ENCODE assay signal across 12 cellular contexts in genomic region chr12:94100254-94100653, GRCh38. TPM values are rescaled to one million over a fixed set of nuclear protein-coding genes. Genes with fewer than 3 reads are reported as not detected.
DNase-seq lines count a peak whose midpoint lies in the region; ATAC-seq and TF ChIP-seq lines count a peak whose summit lies in the region.
"Had no signal": no experiment of that assay in that cellular context is flagged by ENCODE, and none has a peak within 500 bp of the region (broad histone marks: within the 10 kb centered on the region; RNA-seq: fewer than 3 reads in every experiment).

No MANE protein-coding gene starts in this region.

- H3K9me3 Mint-ChIP-seq in MCF 10A (ENCODE audit: unreplicated experiment), result no peaks in the 10 kb centered on the region
- no peaks in the 10 kb centered on the region for H3K9me3 Mint-ChIP-seq in type B pancreatic cell
- no peaks in the 10 kb centered on the region for H3K9me3 Mint-ChIP-seq in WTC11

- H3K4me1 Mint-ChIP-seq in MCF 10A (ENCODE audit: insufficient read depth, unreplicated experiment) (peaks cover 58% of the 10 kb centered on the region), type B pancreatic cell (ENCODE audit: unreplicated experiment) (peaks cover 8% of the 10 kb centered on the region), WTC11 (peaks cover 9% of the 10 kb centered on the region)

- peak; percentile 98 for DNase-seq in MCF 10A (ENCODE audit: unreplicated experiment)
- DNase-seq in breast epithelium (ENCODE audit: low spot score in 2 of 2), result no peak
- DNase-seq in UCSD-AML1 (lab: John Stamatoyannopoulos, UW; ENCODE audit: unreplicated experiment), result peak; percentile 27
- peak; percentile 21 for DNase-seq in fibroblast of the aortic adventitia (ENCODE audit: low read depth)
- no peak for DNase-seq in type B pancreatic cell (ENCODE audit: extremely low spot score, unreplicated experiment)
- DNase-seq in WTC11 (ENCODE audit: low spot score), result no peak
- DNase-seq in effector CD8-positive, alpha-beta T cell (lab: John Stamatoyannopoulos, UW), result no peak
- no peak for DNase-seq in GOT3 (lab: John Stamatoyannopoulos, UW)
- DNase-seq: caudate nucleus, left ventricle myocardium superior had no signal

- no TSS peak for BruUV-seq in MCF 10A (replicated peaks; lab: Mats Ljungman, UMichigan)

- H3K36me3 Mint-ChIP-seq in MCF 10A (ENCODE audit: insufficient read depth, unreplicated experiment), result no peaks in the 10 kb centered on the region
- H3K36me3 Mint-ChIP-seq in type B pancreatic cell, result no peaks in the 10 kb centered on the region
- no peaks in the 10 kb centered on the region for H3K36me3 Mint-ChIP-seq in WTC11

- H3K27ac Mint-ChIP-seq in MCF 10A (ENCODE audit: low read depth, unreplicated experiment), result peak overlapping the region; percentile 89
- no peak overlapping the region for H3K27ac Mint-ChIP-seq in type B pancreatic cell
- no peak overlapping the region for H3K27ac Mint-ChIP-seq in WTC11

- H3K27me3 Mint-ChIP-seq in MCF 10A (ENCODE audit: insufficient read depth, unreplicated experiment) (no peaks in the 10 kb centered on the region), type B pancreatic cell (peaks cover 58% of the 10 kb centered on the region), WTC11 (ENCODE audit: low read depth) (peaks cover 34% of the 10 kb centered on the region)

- TF ChIP-seq CTCF in MCF 10A (IDR thresholded peaks at IDR 0.05; ENCODE audit: unreplicated experiment) (no peak), breast epithelium (IDR thresholded peaks at IDR 0.05) (no peak), fibroblast of the aortic adventitia (IDR thresholded peaks at IDR 0.05; ENCODE audit: insufficient read depth, low read length) (no peak), type B pancreatic cell (conservative IDR thresholded peaks at IDR 0.05) (no peak), WTC11 (IDR thresholded peaks at IDR 0.05) (no peak)

- no peaks in the 10 kb centered on the region for H3K4me1 ChIP-seq in breast epithelium

- intact Hi-C loops in MCF 10A (cut with micrococcal nuclease), result loop anchor here (1.0 to 10.0 kb wide), 8 partner anchors 25 to 685 kb away; partner anchors contain the start of gene CRADD
- intact Hi-C loops in breast epithelium (cut with DNase I; ENCODE audit: low total_unique reads), result no loop called here

- POLR2A ChIA-PET in MCF 10A (lab: Yijun Ruan, JAX) (interaction anchor here (0.7 to 6.4 kb wide), 33 partner anchors 9 to 1731 kb away, joined by 3 to 90 read pairs (median 5); partner anchors contain the start of genes CRADD, EEA1 and SOCS2), WTC11 (lab: Charles Lee) (no interaction called here)

- no peaks in the 10 kb centered on the region for H3K27me3 ChIP-seq in breast epithelium
- H3K27me3 ChIP-seq: SJCRH30 had no signal

- H3K9me3 ChIP-seq in breast epithelium, result no peaks in the 10 kb centered on the region
- H3K9me3 ChIP-seq: SJCRH30 had no signal

- CTCF ChIA-PET in MCF 10A (lab: Yijun Ruan, JAX) (interaction anchor here (0.6 to 6.8 kb wide), 37 partner anchors 9 to 674 kb away, joined by 3 to 245 read pairs (median 6); partner anchors contain the start of gene MRPL42), WTC11 (lab: Charles Lee) (interaction anchor here (1.0 to 3.8 kb wide), 20 partner anchors 10 to 597 kb away, joined by 3 to 98 read pairs (median 11); no protein-coding TSS in a partner anchor)

- TF ChIP-seq POLR2A in breast epithelium (IDR thresholded peaks at IDR 0.05), result no peak

- H3K27ac ChIP-seq in breast epithelium, result peak overlapping the region in 1 of 2 donors; percentile 31
- H3K27ac ChIP-seq: HL-60, SJCRH30 had no signal

- ATAC-seq in WTC11, result no peak
- ATAC-seq: left ventricle myocardium superior had no signal

- H3K4me3 Mint-ChIP-seq in MCF 10A (ENCODE audit: unreplicated experiment) (peak overlapping the region; percentile 75), type B pancreatic cell (peak overlapping the region; percentile 90), WTC11 (no peak overlapping the region)

- H3K36me3 ChIP-seq in breast epithelium, result no peaks in the 10 kb centered on the region
- H3K36me3 ChIP-seq: SJCRH30 had no signal

- no peak overlapping the region for H3K4me3 ChIP-seq in breast epithelium
- no peak overlapping the region for H3K4me3 ChIP-seq in fibroblast of the aortic adventitia (ENCODE audit: low read depth, low read length)
- H3K4me3 ChIP-seq: SJCRH30 had no signal

TF ChIP-seq in WTC11, 78 proteins besides CTCF, POLR2A, EP300 and RAD21:
- TF ChIP-seq FOXP4 (CRISPR knock-in tag; IDR thresholded peaks at IDR 0.05), result no peak
- TF ChIP-seq NFYB (CRISPR knock-in tag; conservative IDR thresholded peaks at IDR 0.05; ENCODE audit: low read depth), result no peak
- TF ChIP-seq SMAD4 (CRISPR knock-in tag; IDR thresholded peaks at IDR 0.05), result no peak
- no peak for TF ChIP-seq ZNF263 (CRISPR knock-in tag; IDR thresholded peaks at IDR 0.05; ENCODE audit: low read depth)
- no peak for TF ChIP-seq TCF7 (CRISPR knock-in tag; IDR thresholded peaks at IDR 0.05; ENCODE audit: low read depth)
- TF ChIP-seq NR1H2 (CRISPR knock-in tag; IDR thresholded peaks at IDR 0.05), result no peak
- no peak for TF ChIP-seq ZNF532 (CRISPR knock-in tag; IDR thresholded peaks at IDR 0.05; ENCODE audit: borderline replicate concordance)
- no peak for TF ChIP-seq CDX4 (CRISPR knock-in tag; IDR thresholded peaks at IDR 0.05; ENCODE audit: borderline replicate concordance)

RNA-seq across cellular contexts. Expression of gene PLXNC1, which starts 48.1 kb away (rescaled TPM):
- 2.4 and 2.6 TPM in 2 replicates for total RNA-seq in MCF 10A (2022)
- 10 to 100 TPM in 1 of 3 donors, 1 to 10 TPM in 2; 7.5 to 21.4 (median 8.2) TPM for total RNA-seq in breast epithelium
- 4.3 and 6.1 TPM in 2 replicates for total RNA-seq in fibroblast of the aortic adventitia (ENCODE audit: low replicate concordance)
- 7.1 and 8.3 TPM in 2 replicates for total RNA-seq in type B pancreatic cell (ENCODE audit: low replicate concordance)
- total RNA-seq in WTC11 (2021), result 1.4 to 3.1 TPM (median 2.0 TPM) in 3 replicates

Comparison
In these comparisons a context has a peak if more than half of its experiments do, and no peak if none do; other contexts are left out.
1. DNase-seq: peak in MCF 10A (single experiment), UCSD-AML1 (single experiment) and fibroblast of the aortic adventitia (single experiment); none in breast epithelium (0 of 2), type B pancreatic cell (single experiment), WTC11 (single experiment), effector CD8-positive, alpha-beta T cell (single experiment) and GOT3 (single experiment).